1 cellular context compared by ENCODE assay signal in genomic region chr19:4342421-4343055, GRCh38.
TF ChIP-seq lines count a peak whose summit lies in the region.

No MANE protein-coding gene starts in this region.

TF ChIP-seq in SK-N-SH, 30 proteins besides CTCF, POLR2A, EP300 and RAD21 (continued from another document):
- TF ChIP-seq POLR2AphosphoS5 (IDR thresholded peaks at IDR 0.05; ENCODE audit: low read depth, low read length), result peak; percentile 98
- TF ChIP-seq ELF1 (IDR thresholded peaks at IDR 0.05), result no peak
- no peak for TF ChIP-seq FOSL2 (IDR thresholded peaks at IDR 0.05; ENCODE audit: borderline replicate concordance, low read depth)
- no peak for TF ChIP-seq USF2 (IDR thresholded peaks at IDR 0.05; ENCODE audit: borderline replicate concordance, low read depth, low read length)
